In genomic region chr9:133963166-133963565, GRCh38 we compare ENCODE assay signal across 1 cellular context.
TF ChIP-seq lines count a peak whose summit lies in the region.

No MANE protein-coding gene starts in this region.

TF ChIP-seq in HepG2, 621 proteins besides CTCF, POLR2A, EP300 and RAD21 (continued from another document):
- TF ChIP-seq THRA (CRISPR knock-in tag; IDR thresholded peaks at IDR 0.05; ENCODE audit: borderline replicate concordance): no peak
- TF ChIP-seq ZNF615 (CRISPR knock-in tag; IDR thresholded peaks at IDR 0.05; ENCODE audit: borderline replicate concordance): no peak
- TF ChIP-seq HBP1 (CRISPR knock-in tag; IDR thresholded peaks at IDR 0.05; ENCODE audit: low read depth): no peak
- TF ChIP-seq ZNF614 (CRISPR knock-in tag; IDR thresholded peaks at IDR 0.05; ENCODE audit: borderline replicate concordance): no peak
- TF ChIP-seq, protein P1, sequence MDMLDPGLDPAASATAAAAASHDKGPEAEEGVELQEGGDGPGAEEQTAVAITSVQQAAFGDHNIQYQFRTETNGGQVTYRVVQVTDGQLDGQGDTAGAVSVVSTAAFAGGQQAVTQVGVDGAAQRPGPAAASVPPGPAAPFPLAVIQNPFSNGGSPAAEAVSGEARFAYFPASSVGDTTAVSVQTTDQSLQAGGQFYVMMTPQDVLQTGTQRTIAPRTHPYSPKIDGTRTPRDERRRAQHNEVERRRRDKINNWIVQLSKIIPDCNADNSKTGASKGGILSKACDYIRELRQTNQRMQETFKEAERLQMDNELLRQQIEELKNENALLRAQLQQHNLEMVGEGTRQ (IDR thresholded peaks at IDR 0.05; ENCODE audit: low read depth, low read length): no peak
- TF ChIP-seq, protein P1 (CRISPR knock-in tag; IDR thresholded peaks at IDR 0.05; ENCODE audit: borderline replicate concordance): no peak
- no peak for TF ChIP-seq ZNF296 (CRISPR knock-in tag; conservative IDR thresholded peaks at IDR 0.05)
- TF ChIP-seq ZBTB1 (CRISPR knock-in tag; IDR thresholded peaks at IDR 0.05; ENCODE audit: borderline replicate concordance): no peak
- no peak for TF ChIP-seq ZNF101 (CRISPR knock-in tag; IDR thresholded peaks at IDR 0.05; ENCODE audit: borderline replicate concordance, low read depth)
TF ChIP-seq in HepG2: peak in this region for 0.
